8 cellular contexts compared by ENCODE assay signal in genomic region chr11:64284962-64285884, GRCh38. TPM values are rescaled to one million over a fixed set of nuclear protein-coding genes. Genes with fewer than 3 reads are reported as not detected.
A peak's percentile ranks its signal among the peaks of the same experiment; 100 is the strongest.
DNase-seq lines count a peak whose midpoint lies in the region; ATAC-seq and TF ChIP-seq lines count a peak whose summit lies in the region.

GPR137 (plus strand) TSS chr11:64285848; CDS start chr11:64286525, 677 bp downstream.

- no peak for TF ChIP-seq CTCF in foreskin fibroblast (IDR thresholded peaks at IDR 0.05; ENCODE audit: low read depth, low read length)
- TF ChIP-seq CTCF in neural crest cell (conservative IDR thresholded peaks at IDR 0.05): no peak

- peak; percentile 77 for DNase-seq in Daoy (ENCODE audit: low read depth)
- DNase-seq in KG1 (lab: John Stamatoyannopoulos, UW): peak; percentile 99
- peak; percentile 57 for DNase-seq in SHP77 treated with DMSO at 0.1 percent for 48 hours (lab: John Stamatoyannopoulos, UW)
- DNase-seq in activated gamma-delta T cell treated with Interleukin-2 at 50 U/mL for 16 hours: peak; percentile 91
- peak; percentile 52 to 85 for DNase-seq in foreskin fibroblast
- DNase-seq in neural crest cell (ENCODE audit: low read depth, low spot score): peak; percentile 95
- peak; percentile 46 for DNase-seq in stromal cell of bone marrow (ENCODE audit: low read depth)

- H3K4me1 Mint-ChIP-seq in neural crest cell: peaks cover 15% of the 10 kb centered on the region

- H3K27ac Mint-ChIP-seq in neural crest cell (ENCODE audit: unreplicated experiment): peak within 1 kb of the TSS; percentile 27

- H3K4me3 Mint-ChIP-seq in neural crest cell: peak within 1 kb of the TSS; percentile 92

- peak; percentile 49 for ATAC-seq in GM21737 (IDR thresholded peaks at IDR 0.05; ENCODE audit: unreplicated experiment)

- peaks cover 21% of the 10 kb centered on the region for H3K27me3 Mint-ChIP-seq in neural crest cell (ENCODE audit: low read depth)

- peak within 1 kb of the TSS; percentile 60 to 83 for H3K4me3 ChIP-seq in foreskin fibroblast (ENCODE audit: low read depth in 1 of 2, low read length in 2 of 2)

- no peaks in the 10 kb centered on the region for H3K9me3 Mint-ChIP-seq in neural crest cell

- no peaks in the 10 kb centered on the region for H3K36me3 Mint-ChIP-seq in neural crest cell (ENCODE audit: low read depth)

RNA-seq across cellular contexts. Expression of gene GPR137, which starts in this region (rescaled TPM):
- 14.3 and 24.6 TPM in 2 replicates for total RNA-seq in Daoy (2014; rRNA removed; shearing (Covaris generic))
- total RNA-seq in neural crest cell: 55.9 and 61.4 TPM in 2 replicates

Comparison
In these comparisons a context has a peak if more than half of its experiments do, and no peak if none do; other contexts are left out.
1. Peak in every context shown above with its lines: DNase-seq, ATAC-seq and H3K4me3 ChIP-seq.
2. DNase-seq: peak in every context shown above with its lines; median percentile 99 in KG1; 95 in neural crest cell; 91 in activated gamma-delta T cell treated with Interleukin-2 at 50 U/mL for 16 hours; 77 in Daoy; 68 in foreskin fibroblast; 57 in SHP77 treated with DMSO at 0.1 percent for 48 hours; 46 in stromal cell of bone marrow.